ENCODE assay signal across 23 cellular contexts in genomic region chr2:188201639-188202038, GRCh38.
DNase-seq lines count a peak whose midpoint lies in the region; ATAC-seq, FAIRE-seq and TF ChIP-seq lines count a peak whose summit lies in the region.
"Had no signal": no experiment of that assay in that cellular context is flagged by ENCODE, and none has a peak within 500 bp of the region (broad histone marks: within the 10 kb centered on the region; RNA-seq: fewer than 3 reads in every experiment).

No MANE protein-coding gene starts in this region.

- H3K27ac Mint-ChIP-seq in activated CD8-positive, alpha-beta T cell treated with anti-CD3 and anti-CD28 coated beads, Interleukin-2, amount 10 ng/mL, durations not matched to agents 7 days and 5 days: no peak overlapping the region
- H3K27ac Mint-ChIP-seq: B cell; CD4-positive, CD25-positive, alpha-beta regulatory T cell; CD8-positive, alpha-beta T cell; GM23338; H9 had no signal

- POLR2A ChIA-PET in activated CD8-positive, alpha-beta T cell treated with anti-CD3 and anti-CD28 coated beads, Interleukin-2, amount 10 ng/mL, durations not matched to agents 7 days and 5 days (lab: Charles Lee): no interaction called here

- no peak overlapping the region for H3K14ac ChIP-seq in mesenchymal stem cell (ENCODE audit: low read length in 2 of 2)

- H2BK5ac ChIP-seq in mesenchymal stem cell (ENCODE audit: low read depth, low read length, poor library complexity, severe bottlenecking): no peak overlapping the region

- H2AK5ac ChIP-seq in mesenchymal stem cell (ENCODE audit: low read length, severe bottlenecking): peak overlapping the region; percentile 10

- H3K4me3 ChIP-seq in mesenchymal stem cell (ENCODE audit: insufficient read depth in 1 of 2, low read depth in 1 of 2, low read length in 2 of 2): no peak overlapping the region
- H3K4me3 ChIP-seq: BLaER1, GM12878, GM23338 had no signal

- H3K27ac ChIP-seq in mesenchymal stem cell (ENCODE audit: low read length, poor library complexity, severe bottlenecking): no peak overlapping the region
- H3K27ac ChIP-seq: 22Rv1, BLaER1, C4-2B had no signal

- H3K9ac ChIP-seq in mesenchymal stem cell (ENCODE audit: low read length): no peak overlapping the region
- H3K9ac ChIP-seq: BLaER1 had no signal

- H2BK12ac ChIP-seq in mesenchymal stem cell (ENCODE audit: low read length in 2 of 2): no peak overlapping the region

- H4K8ac ChIP-seq in mesenchymal stem cell (ENCODE audit: low read length): no peak overlapping the region

- H3K9me3 ChIP-seq in mesenchymal stem cell (ENCODE audit: control insufficient read depth, low read length): no peaks in the 10 kb centered on the region
- H3K9me3 ChIP-seq: BLaER1, Caco-2 had no signal

- no peak overlapping the region for H3K4me2 ChIP-seq in mesenchymal stem cell (ENCODE audit: low read length, poor library complexity, severe bottlenecking)
- H3K4me2 ChIP-seq: BLaER1, GM23338 had no signal

- H3K79me1 ChIP-seq in mesenchymal stem cell (replicated peaks; ENCODE audit: low read length, poor library complexity, severe bottlenecking): no peaks in the 10 kb centered on the region

- H2BK15ac ChIP-seq in mesenchymal stem cell (ENCODE audit: low read depth, poor library complexity, severe bottlenecking): no peak overlapping the region

- no peaks in the 10 kb centered on the region for H3K36me3 ChIP-seq in mesenchymal stem cell (ENCODE audit: control insufficient read depth in 1 of 2, insufficient read depth in 2 of 2, low read depth in 1 of 2, low read length in 2 of 2)
- H3K36me3 ChIP-seq: BLaER1 had no signal

- no peak overlapping the region for H3K4me3 Mint-ChIP-seq in activated CD8-positive, alpha-beta T cell treated with anti-CD3 and anti-CD28 coated beads, Interleukin-2, amount 10 ng/mL, durations not matched to agents 7 days and 5 days
- H3K4me3 Mint-ChIP-seq: B cell; CD4-positive, CD25-positive, alpha-beta regulatory T cell; CD8-positive, alpha-beta T cell; GM23338; H9 had no signal

- peak; percentile 83 for DNase-seq in NCI-H82 treated with DMSO at 0.1 percent for 48 hours (lab: John Stamatoyannopoulos, UW; ENCODE audit: unreplicated experiment)
- DNase-seq in mesenchymal stem cell: no peak
- DNase-seq in activated CD8-positive, alpha-beta T cell treated with anti-CD3 and anti-CD28 coated beads, Interleukin-2, amount 10 ng/mL, durations not matched to agents 7 days and 5 days: no peak
- no peak for DNase-seq in NCI-H1105 (lab: John Stamatoyannopoulos, UW)
- no peak for DNase-seq in activated CD8-positive, alpha-beta memory T cell treated with anti-CD3 and anti-CD28 coated beads for 24 hours
- no peak for DNase-seq in mucosa of gallbladder (ENCODE audit: low spot score)
- DNase-seq: Caco-2; CD4-positive, CD25-positive, alpha-beta regulatory T cell; CD8-positive, alpha-beta T cell; DMS153; DND-41; GDM1; H9 had no signal

- CTCF ChIA-PET in activated CD8-positive, alpha-beta T cell treated with anti-CD3 and anti-CD28 coated beads, Interleukin-2, amount 10 ng/mL, durations not matched to agents 7 days and 5 days (lab: Charles Lee): no interaction called here

- no peaks in the 10 kb centered on the region for H3K4me1 Mint-ChIP-seq in activated CD8-positive, alpha-beta T cell treated with anti-CD3 and anti-CD28 coated beads, Interleukin-2, amount 10 ng/mL, durations not matched to agents 7 days and 5 days (ENCODE audit: low read depth)
- H3K4me1 Mint-ChIP-seq: B cell; CD4-positive, CD25-positive, alpha-beta regulatory T cell had no signal

- FAIRE-seq in G401.6 (lab: Jason Lieb, UNC): peak; percentile 88
- FAIRE-seq: GM12878, GM18507 had no signal

- H3K27me3 ChIP-seq in mesenchymal stem cell (ENCODE audit: control insufficient read depth in 1 of 2, insufficient read depth in 1 of 2, low read length in 2 of 2): no peaks in the 10 kb centered on the region
- H3K27me3 ChIP-seq: BLaER1 had no signal

- peaks cover 1% of the 10 kb centered on the region for H3K4me1 ChIP-seq in mesenchymal stem cell (ENCODE audit: control insufficient read depth, insufficient read depth, low read depth, low read length)
- H3K4me1 ChIP-seq: BLaER1, Caco-2 had no signal

- H3K4ac ChIP-seq in mesenchymal stem cell (ENCODE audit: low read depth in 1 of 2, low read length in 2 of 2): no peak overlapping the region

- no peak overlapping the region for H3K18ac ChIP-seq in mesenchymal stem cell (ENCODE audit: low read depth in 1 of 2, low read length in 2 of 2)

- 100% methylated on average over 2 of the region's 2 CpGs for WGBS in mesenchymal stem cell

- H4K91ac ChIP-seq in mesenchymal stem cell (ENCODE audit: low read length): no peak overlapping the region

- H3K23ac ChIP-seq in mesenchymal stem cell (ENCODE audit: low read length in 2 of 2): no peak overlapping the region

- no peak overlapping the region for H2AFZ ChIP-seq in mesenchymal stem cell (ENCODE audit: low read depth, low read length)
- H2AFZ ChIP-seq: GM23338 had no signal

- no peaks in the 10 kb centered on the region for H3K27me3 Mint-ChIP-seq in activated CD8-positive, alpha-beta T cell treated with anti-CD3 and anti-CD28 coated beads, Interleukin-2, amount 10 ng/mL, durations not matched to agents 7 days and 5 days (ENCODE audit: low read depth)
- H3K27me3 Mint-ChIP-seq: B cell; CD4-positive, CD25-positive, alpha-beta regulatory T cell had no signal

- no peaks in the 10 kb centered on the region for H3K9me3 Mint-ChIP-seq in activated CD8-positive, alpha-beta T cell treated with anti-CD3 and anti-CD28 coated beads, Interleukin-2, amount 10 ng/mL, durations not matched to agents 7 days and 5 days (ENCODE audit: insufficient read depth)
- H3K9me3 Mint-ChIP-seq: CD8-positive, alpha-beta T cell; GM23338; H9 had no signal

- H3K36me3 Mint-ChIP-seq in activated CD8-positive, alpha-beta T cell treated with anti-CD3 and anti-CD28 coated beads, Interleukin-2, amount 10 ng/mL, durations not matched to agents 7 days and 5 days (ENCODE audit: low read depth): no peaks in the 10 kb centered on the region
- H3K36me3 Mint-ChIP-seq: CD4-positive, CD25-positive, alpha-beta regulatory T cell; CD8-positive, alpha-beta T cell had no signal

- no peak for ATAC-seq in SK-N-SH treated with all-trans-retinoic acid at 6 μM for 48 hours
- ATAC-seq in activated CD8-positive, alpha-beta T cell treated with anti-CD3 and anti-CD28 coated beads, Interleukin-2, amount 10 ng/mL, durations not matched to agents 7 days and 5 days: no peak
- ATAC-seq: CD8-positive, alpha-beta T cell; GM12878; GM23338; HCT116 had no signal

- no peak overlapping the region for H2BK120ac ChIP-seq in mesenchymal stem cell (ENCODE audit: low read depth, low read length)

TF ChIP-seq in SK-N-SH treated with all-trans-retinoic acid at 6 μM for 48 hours, 23 proteins besides CTCF, POLR2A, EP300 and RAD21:
- TF ChIP-seq TCF4 (CRISPR knock-in tag; IDR thresholded peaks at IDR 0.05; ENCODE audit: borderline replicate concordance) (peak; percentile 58; the same call in 1 of the 2 replicates), ISL1 (CRISPR knock-in tag; IDR thresholded peaks at IDR 0.05) (peak; percentile 67), ZFP3 (CRISPR knock-in tag; IDR thresholded peaks at IDR 0.05) (no peak), TSHZ2 (CRISPR knock-in tag; IDR thresholded peaks at IDR 0.05) (no peak)
- TF ChIP-seq, protein P1, sequence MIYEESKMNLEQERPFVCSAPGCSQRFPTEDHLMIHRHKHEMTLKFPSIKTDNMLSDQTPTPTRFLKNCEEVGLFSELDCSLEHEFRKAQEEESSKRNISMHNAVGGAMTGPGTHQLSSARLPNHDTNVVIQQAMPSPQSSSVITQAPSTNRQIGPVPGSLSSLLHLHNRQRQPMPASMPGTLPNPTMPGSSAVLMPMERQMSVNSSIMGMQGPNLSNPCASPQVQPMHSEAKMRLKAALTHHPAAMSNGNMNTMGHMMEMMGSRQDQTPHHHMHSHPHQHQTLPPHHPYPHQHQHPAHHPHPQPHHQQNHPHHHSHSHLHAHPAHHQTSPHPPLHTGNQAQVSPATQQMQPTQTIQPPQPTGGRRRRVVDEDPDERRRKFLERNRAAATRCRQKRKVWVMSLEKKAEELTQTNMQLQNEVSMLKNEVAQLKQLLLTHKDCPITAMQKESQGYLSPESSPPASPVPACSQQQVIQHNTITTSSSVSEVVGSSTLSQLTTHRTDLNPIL (CRISPR knock-in tag; IDR thresholded peaks at IDR 0.05; ENCODE audit: low read depth): no peak
